In genomic region chr3:49535971-49536874, GRCh38 we compare ENCODE assay signal across 16 cellular contexts. TPM values are rescaled to one million over a fixed set of nuclear protein-coding genes. Genes with fewer than 3 reads are reported as not detected.
A peak's percentile ranks its signal among the peaks of the same experiment; 100 is the strongest.
DNase-seq lines count a peak whose midpoint lies in the region; FAIRE-seq and TF ChIP-seq lines count a peak whose summit lies in the region.
"Had no signal": no experiment of that assay in that cellular context is flagged by ENCODE, and none has a peak within 500 bp of the region (broad histone marks: within the 10 kb centered on the region; RNA-seq: fewer than 3 reads in every experiment).

No MANE protein-coding gene starts in this region.

- H3K36me3 ChIP-seq in kidney (ENCODE audit: control insufficient read depth in 1 of 2, insufficient read depth in 2 of 2, low read length in 2 of 2): peaks cover 3 to 10% of the 10 kb centered on the region in 2 donors
- H3K36me3 ChIP-seq in osteoblast (ENCODE audit: insufficient read depth, low read length): peaks cover 3% of the 10 kb centered on the region
- H3K36me3 ChIP-seq in tibial nerve: peaks cover 0 to 28% (median 15%) of the 10 kb centered on the region in 3 donors
- H3K36me3 ChIP-seq in right atrium auricular region: peaks cover 37% of the 10 kb centered on the region

- H3K9me3 ChIP-seq in kidney (ENCODE audit: control insufficient read depth in 1 of 2, low read length in 2 of 2) (no peaks in the 10 kb centered on the region), osteoblast (ENCODE audit: low read depth, low read length) (no peaks in the 10 kb centered on the region), tibial nerve (no peaks in the 10 kb centered on the region), right atrium auricular region (no peaks in the 10 kb centered on the region)

- no peak for TF ChIP-seq POLR2A in tibial nerve (IDR thresholded peaks at IDR 0.05)

- H3K4me2 ChIP-seq in osteoblast (ENCODE audit: insufficient read depth, low read length): no peak overlapping the region

- TF ChIP-seq CTCF in kidney (IDR thresholded peaks at IDR 0.05; ENCODE audit: borderline replicate concordance, extremely low read depth, insufficient read depth) (no peak), osteoblast (IDR thresholded peaks at IDR 0.05; ENCODE audit: extremely low read depth, low read depth, low read length) (no peak), tibial nerve (IDR thresholded peaks at IDR 0.05) (no peak), right atrium auricular region (IDR thresholded peaks at IDR 0.05) (no peak)

- intact Hi-C loops in kidney (cut with DNase I): no loop called here

- WGBS in tibial nerve, 2 donors: 37 to 40% methylated on average over 7 of the region's 7 CpGs

- no peaks in the 10 kb centered on the region for H3K79me2 ChIP-seq in osteoblast (ENCODE audit: insufficient read depth, low read length)

- FAIRE-seq in kidney (lab: Jason Lieb, UNC): no peak
- FAIRE-seq: astrocyte, GM18507 had no signal

- H3K27me3 ChIP-seq in osteoblast (ENCODE audit: insufficient read depth, low read length) (no peaks in the 10 kb centered on the region), tibial nerve (no peaks in the 10 kb centered on the region), right atrium auricular region (no peaks in the 10 kb centered on the region)

- H4K20me1 ChIP-seq in osteoblast (ENCODE audit: insufficient read depth, low read length): no peaks in the 10 kb centered on the region

- peaks cover 15 to 21% of the 10 kb centered on the region in 2 donors for H3K4me1 ChIP-seq in kidney (ENCODE audit: control insufficient read depth in 1 of 2, insufficient read depth in 1 of 2, low read depth in 1 of 2, low read length in 2 of 2)
- H3K4me1 ChIP-seq in osteoblast (ENCODE audit: insufficient read depth, low read length): peaks cover 18% of the 10 kb centered on the region
- peaks cover 0 to 52% (median 30%) of the 10 kb centered on the region in 4 donors for H3K4me1 ChIP-seq in tibial nerve
- H3K4me1 ChIP-seq in right atrium auricular region: peaks cover 0 to 23% of the 10 kb centered on the region in 2 donors

- TF ChIP-seq EP300 in tibial nerve (IDR thresholded peaks at IDR 0.05): no peak

- H3K4me3 ChIP-seq in kidney (ENCODE audit: low read length in 2 of 2): no peak overlapping the region
- H3K4me3 ChIP-seq in osteoblast (ENCODE audit: insufficient read depth, low read length): no peak overlapping the region
- no peak overlapping the region for H3K4me3 ChIP-seq in tibial nerve
- no peak overlapping the region for H3K4me3 ChIP-seq in right atrium auricular region
- H3K4me3 ChIP-seq: coronary artery, lung had no signal

- DNase-seq in kidney (peak; percentile 69), osteoblast (ENCODE audit: insufficient read length, low spot score, missing footprints) (peak; percentile 69), tibial nerve (ENCODE audit: low spot score in 2 of 2) (no peak), right atrium auricular region (ENCODE audit: low spot score) (no peak), NCI-H1694 treated with DMSO at 0.1 percent for 48 hours (lab: John Stamatoyannopoulos, UW) (no peak)
- DNase-seq in NK-92 treated with Interleukin-12 subunit alpha and Interleukin-12 subunit beta, amount 100 ng/mL, for 24 hours (lab: John Stamatoyannopoulos, UW): no peak
- DNase-seq: activated naive CD4-positive, alpha-beta T cell treated with Interleukin-2 at 50 U/mL for 16 hours; AML-193; GOT3; NCI-H187 treated with DMSO at 0.1 percent for 48 hours; stimulated activated CD4-positive, alpha-beta T cell treated with anti-CD3 and anti-CD28 coated beads, Interleukin-2, amount 100 ng/mL, for 24 hours had no signal

- no peak overlapping the region for H2AFZ ChIP-seq in osteoblast (ENCODE audit: low read length)

- H3K9ac ChIP-seq in kidney (ENCODE audit: low read length in 2 of 2): no peak overlapping the region

- H3K27ac ChIP-seq in angular gyrus (ENCODE audit: low read depth, low read length) (peak overlapping the region; percentile 85), kidney (ENCODE audit: low read depth in 2 of 2, low read length in 2 of 2) (no peak overlapping the region), osteoblast (ENCODE audit: low read depth, low read length) (no peak overlapping the region), tibial nerve (peak overlapping the region in 3 of 4 donors; percentile 2 to 86 (median 76)), right atrium auricular region (no peak overlapping the region)

RNA-seq across cellular contexts. Expression of gene BSN, which starts 18.1 kb away (rescaled TPM):
- 1.3 TPM for total RNA-seq in kidney
- polyA plus RNA-seq in kidney (ENCODE audit: insufficient read depth, low read depth, low replicate concordance): 0.11 TPM
- total RNA-seq in osteoblast: under 0.01 and 0.29 TPM in 2 replicates
- total RNA-seq in tibial nerve: 1 to 10 TPM in 2 of 4 donors, under 1 TPM in 2; 0.44 to 1.8 (median 0.92) TPM
- total RNA-seq in right atrium auricular region: under 1 TPM; 0.41 to 0.63 TPM

Comparison
In these comparisons a context has a peak if more than half of its experiments do, and no peak if none do; other contexts are left out.
1. H3K27ac ChIP-seq: peak in angular gyrus (single experiment) and tibial nerve (3 of 4); none in kidney (0 of 2), osteoblast (single experiment) and right atrium auricular region (0 of 2).
2. DNase-seq: peak in kidney (single experiment) and osteoblast (single experiment); none in tibial nerve (0 of 2), right atrium auricular region (single experiment), NK-92 treated with Interleukin-12 subunit alpha and Interleukin-12 subunit beta, amount 100 ng/mL, for 24 hours (single experiment) and NCI-H1694 treated with DMSO at 0.1 percent for 48 hours (single experiment).